1 cellular context compared by ENCODE assay signal in the genomic region with DNA sequence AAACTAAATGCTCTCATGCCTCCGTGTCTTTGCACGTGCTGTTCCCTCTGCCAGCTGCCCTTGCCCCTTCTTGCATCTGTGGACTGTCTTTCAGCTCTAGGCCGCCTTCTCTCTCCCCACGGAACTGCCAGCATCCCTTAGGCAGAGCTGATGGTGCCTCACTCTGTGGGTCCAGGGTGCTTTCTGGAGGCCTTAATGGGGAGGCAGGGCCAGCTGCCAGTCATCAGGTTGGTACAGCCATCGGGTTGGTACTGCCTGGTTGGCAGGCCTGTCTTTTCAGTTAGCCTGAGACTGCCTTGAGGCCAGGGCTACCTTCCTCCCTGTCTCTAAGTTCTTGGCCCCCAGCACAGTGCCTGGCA.
TF ChIP-seq lines count a peak whose summit lies in the region.

No MANE protein-coding gene starts in this region.

TF ChIP-seq in IMR-90, 13 proteins besides CTCF, POLR2A, EP300 and RAD21 (continued from another document):
- no peak for TF ChIP-seq RCOR1 (IDR thresholded peaks at IDR 0.05; ENCODE audit: insufficient replicate concordance, low read length)
- no peak for TF ChIP-seq NFE2L2 (IDR thresholded peaks at IDR 0.05; ENCODE audit: low read depth, low read length)
- no peak for TF ChIP-seq MAZ (IDR thresholded peaks at IDR 0.05; ENCODE audit: borderline replicate concordance, low read depth, low read length)
- TF ChIP-seq MAFK (IDR thresholded peaks at IDR 0.05; ENCODE audit: low read depth, low read length): no peak
